ENCODE assay signal across 6 cellular contexts in genomic region chr1:121050097-121050496, GRCh38.
DNase-seq lines count a peak whose midpoint lies in the region; ATAC-seq and TF ChIP-seq lines count a peak whose summit lies in the region.
"Not testable (repeated sequence)": the region's sequence is repeated elsewhere in the genome, so short reads cannot be mapped to it uniquely, and the experiment has no call there.

No MANE protein-coding gene starts in this region.

- peaks cover 12% of the 10 kb centered on the region for H3K27me3 Mint-ChIP-seq in central memory CD8-positive, alpha-beta T cell

- H2AFZ ChIP-seq in DND-41 (ENCODE audit: low read depth, low read length): not testable (repeated sequence)

- not testable (repeated sequence) for H3K27ac ChIP-seq in BLaER1; DND-41 (ENCODE audit: low read length)

- not testable (repeated sequence) for H3K4me1 ChIP-seq in BLaER1; DND-41 (ENCODE audit: insufficient read depth, low read length)

- not testable (repeated sequence) for DNase-seq in DND-41; central memory CD8-positive, alpha-beta T cell (ENCODE audit: low spot score in 2 of 2); stimulated activated naive CD8-positive, alpha-beta T cell treated with anti-CD3 and anti-CD28 coated beads, Interleukin-15, Interleukin-2, amounts not matched to agents 100 U/mL and 50 U/mL, for 24 hours
- peak; percentile 13 for DNase-seq in NB4 (ENCODE audit: low read depth)
- peak; percentile 2 for DNase-seq in medulla oblongata (ENCODE audit: extremely low spot score)

- TF ChIP-seq POLR2A in NB4 (IDR thresholded peaks at IDR 0.05; ENCODE audit: extremely low read depth, insufficient read length): not testable (repeated sequence)

- not testable (repeated sequence) for H3K27ac Mint-ChIP-seq in central memory CD8-positive, alpha-beta T cell (ENCODE audit: low read depth)

- TF ChIP-seq CTCF in DND-41 (IDR thresholded peaks at IDR 0.05; ENCODE audit: borderline replicate concordance, extremely low read depth, low read length, poor library complexity, severe bottlenecking); NB4 (IDR thresholded peaks at IDR 0.05; ENCODE audit: low read depth, low read length): not testable (repeated sequence)

- H3K4me1 Mint-ChIP-seq in central memory CD8-positive, alpha-beta T cell: not testable (repeated sequence)

- H3K36me3 Mint-ChIP-seq in central memory CD8-positive, alpha-beta T cell (ENCODE audit: insufficient read depth): not testable (repeated sequence)

- H3K4me2 ChIP-seq in BLaER1: peak overlapping the region; percentile 58
- H3K4me2 ChIP-seq in DND-41 (ENCODE audit: insufficient read depth, low read length): not testable (repeated sequence)

- not testable (repeated sequence) for H3K4me3 ChIP-seq in BLaER1; DND-41 (ENCODE audit: low read depth in 1 of 2, low read length in 2 of 2); NB4 (ENCODE audit: low read depth, low read length)

- H3K9me3 ChIP-seq in BLaER1; DND-41 (ENCODE audit: insufficient read depth, low read length, severe bottlenecking): not testable (repeated sequence)

- H3K9me3 Mint-ChIP-seq in central memory CD8-positive, alpha-beta T cell: not testable (repeated sequence)

- not testable (repeated sequence) for H3K4me3 Mint-ChIP-seq in central memory CD8-positive, alpha-beta T cell

- H4K20me1 ChIP-seq in BLaER1; DND-41 (ENCODE audit: insufficient read depth, low read length): not testable (repeated sequence)

- ATAC-seq in DND-41 (ENCODE audit: insufficient read depth, low read depth): peak; percentile 39; the same call in 1 of the 3 replicates
- ATAC-seq in central memory CD8-positive, alpha-beta T cell (replicated peaks; ENCODE audit: extremely low read depth, poor library complexity, severe bottlenecking): peak; percentile 32
- peak; percentile 59 for ATAC-seq in stimulated activated naive CD8-positive, alpha-beta T cell treated with anti-CD3 and anti-CD28 coated beads, Interleukin-15, Interleukin-2, amounts not matched to agents 100 U/mL and 50 U/mL, for 24 hours

- not testable (repeated sequence) for H3K27me3 ChIP-seq in BLaER1; DND-41 (ENCODE audit: insufficient read depth, low read length, poor library complexity)

- not testable (repeated sequence) for H3K36me3 ChIP-seq in BLaER1; DND-41 (ENCODE audit: insufficient read depth, low read length)

- not testable (repeated sequence) for H3K9ac ChIP-seq in BLaER1; DND-41 (ENCODE audit: low read depth, low read length)

- H3K79me2 ChIP-seq in DND-41 (ENCODE audit: insufficient read depth, low read length): not testable (repeated sequence)
